ENCODE assay signal across 1 cellular context in the genomic region with DNA sequence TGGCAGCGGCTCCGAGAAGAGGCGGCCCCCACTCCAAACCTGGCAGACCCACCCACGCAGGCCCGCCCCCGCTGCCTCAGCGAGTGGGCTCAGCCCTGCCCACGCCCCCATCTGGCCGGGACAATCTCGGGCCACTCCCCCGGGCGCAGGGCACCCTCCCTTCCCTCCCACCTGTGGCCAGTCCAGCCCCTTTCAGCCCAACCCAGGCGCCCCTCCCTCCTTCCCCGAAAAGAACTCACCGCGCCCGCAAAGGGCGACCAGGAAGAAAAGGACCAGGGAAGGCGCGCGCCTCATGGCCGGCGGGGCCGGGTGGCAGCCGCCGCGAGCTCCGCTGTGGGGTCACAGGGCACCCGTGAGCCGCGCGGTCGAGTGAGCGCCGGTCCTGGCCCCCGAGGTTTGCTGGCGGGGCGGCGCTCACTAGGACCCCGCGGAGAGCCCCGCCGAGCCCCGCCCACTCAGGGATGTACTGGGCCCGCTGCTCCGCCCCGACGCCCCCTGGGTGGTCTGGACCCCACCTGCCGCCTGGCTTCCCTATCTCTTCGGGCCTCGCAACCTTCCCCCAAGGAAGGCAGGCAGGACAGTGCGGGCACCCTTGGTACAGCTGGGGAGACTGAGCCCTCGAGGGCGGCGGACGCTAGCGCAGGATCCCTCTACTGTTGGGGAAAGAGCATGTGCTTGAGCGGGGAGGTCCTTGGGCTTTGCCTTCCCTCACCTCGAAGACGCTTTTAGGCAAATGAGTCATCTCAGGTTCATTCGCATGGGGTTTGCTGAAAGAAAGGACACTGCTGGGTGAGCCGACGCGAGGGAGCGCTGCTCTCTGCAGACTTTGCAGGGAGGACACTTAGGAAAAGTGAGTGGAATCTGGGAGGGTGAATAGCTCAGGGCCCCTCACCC.
TF ChIP-seq lines count a peak whose summit lies in the region.

A gene with protein sequence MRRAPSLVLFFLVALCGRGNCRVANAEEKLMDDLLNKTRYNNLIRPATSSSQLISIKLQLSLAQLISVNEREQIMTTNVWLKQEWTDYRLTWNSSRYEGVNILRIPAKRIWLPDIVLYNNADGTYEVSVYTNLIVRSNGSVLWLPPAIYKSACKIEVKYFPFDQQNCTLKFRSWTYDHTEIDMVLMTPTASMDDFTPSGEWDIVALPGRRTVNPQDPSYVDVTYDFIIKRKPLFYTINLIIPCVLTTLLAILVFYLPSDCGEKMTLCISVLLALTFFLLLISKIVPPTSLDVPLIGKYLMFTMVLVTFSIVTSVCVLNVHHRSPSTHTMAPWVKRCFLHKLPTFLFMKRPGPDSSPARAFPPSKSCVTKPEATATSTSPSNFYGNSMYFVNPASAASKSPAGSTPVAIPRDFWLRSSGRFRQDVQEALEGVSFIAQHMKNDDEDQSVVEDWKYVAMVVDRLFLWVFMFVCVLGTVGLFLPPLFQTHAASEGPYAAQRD (minus strand): TSS at position 371 of the 894 bp plus-strand sequence. CDS start 77 bp downstream, at position 294.

TF ChIP-seq in HCT116, 20 proteins besides CTCF, POLR2A, EP300 and RAD21 (continued from another document):
- TF ChIP-seq, protein P1, sequence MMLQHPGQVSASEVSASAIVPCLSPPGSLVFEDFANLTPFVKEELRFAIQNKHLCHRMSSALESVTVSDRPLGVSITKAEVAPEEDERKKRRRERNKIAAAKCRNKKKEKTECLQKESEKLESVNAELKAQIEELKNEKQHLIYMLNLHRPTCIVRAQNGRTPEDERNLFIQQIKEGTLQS (IDR thresholded peaks at IDR 0.05) = no peak
- TF ChIP-seq EGR1 (IDR thresholded peaks at IDR 0.05; ENCODE audit: low read depth) (peak; percentile 81), ZFX (IDR thresholded peaks at IDR 0.05) (no peak), CBX3 (IDR thresholded peaks at IDR 0.05; ENCODE audit: low read depth) (peak; percentile 29; the same call in 1 of the 2 replicates), SRF (IDR thresholded peaks at IDR 0.05; ENCODE audit: low read depth) (no peak), POLR2AphosphoS5 (IDR thresholded peaks at IDR 0.05; ENCODE audit: low read depth, low read length) (peak; percentile 24; the same call in 1 of the 2 replicates), ELF1 (IDR thresholded peaks at IDR 0.05; ENCODE audit: borderline replicate concordance, low read depth) (no peak), EZH2 (IDR thresholded peaks at IDR 0.05) (no peak), JUND (IDR thresholded peaks at IDR 0.05) (no peak), YY1 (IDR thresholded peaks at IDR 0.05; ENCODE audit: extremely low read depth, insufficient replicate concordance, low read depth, low read length) (no peak), CEBPB (IDR thresholded peaks at IDR 0.05; ENCODE audit: low read depth) (no peak), SIN3A (IDR thresholded peaks at IDR 0.05; ENCODE audit: low read depth) (no peak)
- TF ChIP-seq, protein P2, sequence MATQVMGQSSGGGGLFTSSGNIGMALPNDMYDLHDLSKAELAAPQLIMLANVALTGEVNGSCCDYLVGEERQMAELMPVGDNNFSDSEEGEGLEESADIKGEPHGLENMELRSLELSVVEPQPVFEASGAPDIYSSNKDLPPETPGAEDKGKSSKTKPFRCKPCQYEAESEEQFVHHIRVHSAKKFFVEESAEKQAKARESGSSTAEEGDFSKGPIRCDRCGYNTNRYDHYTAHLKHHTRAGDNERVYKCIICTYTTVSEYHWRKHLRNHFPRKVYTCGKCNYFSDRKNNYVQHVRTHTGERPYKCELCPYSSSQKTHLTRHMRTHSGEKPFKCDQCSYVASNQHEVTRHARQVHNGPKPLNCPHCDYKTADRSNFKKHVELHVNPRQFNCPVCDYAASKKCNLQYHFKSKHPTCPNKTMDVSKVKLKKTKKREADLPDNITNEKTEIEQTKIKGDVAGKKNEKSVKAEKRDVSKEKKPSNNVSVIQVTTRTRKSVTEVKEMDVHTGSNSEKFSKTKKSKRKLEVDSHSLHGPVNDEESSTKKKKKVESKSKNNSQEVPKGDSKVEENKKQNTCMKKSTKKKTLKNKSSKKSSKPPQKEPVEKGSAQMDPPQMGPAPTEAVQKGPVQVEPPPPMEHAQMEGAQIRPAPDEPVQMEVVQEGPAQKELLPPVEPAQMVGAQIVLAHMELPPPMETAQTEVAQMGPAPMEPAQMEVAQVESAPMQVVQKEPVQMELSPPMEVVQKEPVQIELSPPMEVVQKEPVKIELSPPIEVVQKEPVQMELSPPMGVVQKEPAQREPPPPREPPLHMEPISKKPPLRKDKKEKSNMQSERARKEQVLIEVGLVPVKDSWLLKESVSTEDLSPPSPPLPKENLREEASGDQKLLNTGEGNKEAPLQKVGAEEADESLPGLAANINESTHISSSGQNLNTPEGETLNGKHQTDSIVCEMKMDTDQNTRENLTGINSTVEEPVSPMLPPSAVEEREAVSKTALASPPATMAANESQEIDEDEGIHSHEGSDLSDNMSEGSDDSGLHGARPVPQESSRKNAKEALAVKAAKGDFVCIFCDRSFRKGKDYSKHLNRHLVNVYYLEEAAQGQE (IDR thresholded peaks at IDR 0.05; ENCODE audit: low read depth) = no peak
